ENCODE assay signal across 18 cellular contexts in genomic region chr5:146342519-146342881, GRCh38. TPM values are rescaled to one million over a fixed set of nuclear protein-coding genes. Genes with fewer than 3 reads are reported as not detected.
DNase-seq lines count a peak whose midpoint lies in the region; ATAC-seq, FAIRE-seq and TF ChIP-seq lines count a peak whose summit lies in the region.
"Had no signal": no experiment of that assay in that cellular context is flagged by ENCODE, and none has a peak within 500 bp of the region (broad histone marks: within the 10 kb centered on the region; RNA-seq: fewer than 3 reads in every experiment).

No MANE protein-coding gene starts in this region.

- H3K56ac ChIP-seq in H9 (ENCODE audit: insufficient read length, low read depth, low read length) (no peak overlapping the region), H1 (replicated peaks; ENCODE audit: insufficient read length, low read depth, low read length) (no peak overlapping the region)

- DNase-seq in H9: no peak
- no peak for DNase-seq in H1 (ENCODE audit: low read depth in 1 of 2, low spot score in 2 of 2)
- DNase-seq in naive thymus-derived CD4-positive, alpha-beta T cell: no peak
- DNase-seq in GM19239 (ENCODE audit: insufficient read length, low spot score): no peak
- no peak for DNase-seq in HTR-8/SVneo (ENCODE audit: insufficient read length, low spot score)
- DNase-seq: C1 segment of cervical spinal cord; Calu3; CD4-positive, alpha-beta memory T cell; COR-L47; DMS79 treated with DMSO at 0.1 percent for 48 hours; GF-D8; GOT3; HFFc6 had no signal

- no peak for ATAC-seq in naive thymus-derived CD4-positive, alpha-beta T cell

- H4K5ac ChIP-seq in H9 (ENCODE audit: insufficient read length, low read depth, low read length): no peak overlapping the region
- H4K5ac ChIP-seq in H1 (ENCODE audit: insufficient read length, low read depth, low read length): no peak overlapping the region

- no peak for TF ChIP-seq EP300 in H1 (IDR thresholded peaks at IDR 0.05; ENCODE audit: borderline replicate concordance in 1 of 2, low read depth in 2 of 2, low read length in 2 of 2)

- peaks cover 9% of the 10 kb centered on the region in 2 experiments; a peak in 4 of 5 replicates for H3K9me3 Mint-ChIP-seq in H9
- H3K9me3 Mint-ChIP-seq in naive thymus-derived CD4-positive, alpha-beta T cell: peaks cover 0 to 12% (median 2%) of the 10 kb centered on the region in 11 donors

- H2BK12ac ChIP-seq in H9 (ENCODE audit: insufficient read length, low read depth, low read length) (no peak overlapping the region), H1 (ENCODE audit: low read depth, low read length) (no peak overlapping the region)

- FAIRE-seq in H1 (lab: Jason Lieb, UNC) (no peak), GM19239 (lab: Jason Lieb, UNC) (no peak), HTR-8/SVneo (lab: Jason Lieb, UNC) (no peak)
- FAIRE-seq: GM12891, GM18507 had no signal

- no peak overlapping the region for H2AK5ac ChIP-seq in H9 (ENCODE audit: insufficient read length, low read length)
- H2AK5ac ChIP-seq in H1 (ENCODE audit: low read depth, low read length): no peak overlapping the region

- H2AFZ ChIP-seq in H9 (ENCODE audit: low read length): no peak overlapping the region
- H2AFZ ChIP-seq in H1 (ENCODE audit: low read length): no peak overlapping the region

- H4K20me1 ChIP-seq in H9 (ENCODE audit: control insufficient read depth, insufficient read depth, insufficient read length) (peaks cover 2% of the 10 kb centered on the region), H1 (replicated peaks in 1 of 2; ENCODE audit: control insufficient read depth in 1 of 2, insufficient read depth in 2 of 2, low read length in 2 of 2) (peaks cover 25 to 47% of the 10 kb centered on the region in 2 experiments)

- H3K27ac ChIP-seq in H9 (ENCODE audit: insufficient read length, low read depth, low read length) (no peak overlapping the region), H1 (ENCODE audit: low read depth, low read length) (no peak overlapping the region)
- no peak overlapping the region for H3K27ac ChIP-seq in naive thymus-derived CD4-positive, alpha-beta T cell (ENCODE audit: low read depth, low read length)

- H3K79me2 ChIP-seq in H9 (ENCODE audit: insufficient read depth, low read length): no peaks in the 10 kb centered on the region
- no peaks in the 10 kb centered on the region for H3K79me2 ChIP-seq in H1 (ENCODE audit: control insufficient read depth in 1 of 2, insufficient read depth in 2 of 2, low read length in 2 of 2)

- no peak overlapping the region for H3K4ac ChIP-seq in H9 (ENCODE audit: low read depth, low read length)
- H3K4ac ChIP-seq in H1 (replicated peaks; ENCODE audit: insufficient read length, low read depth, low read length): no peak overlapping the region

- POLR2A ChIA-PET in H1 (lab: Charles Lee; ENCODE audit: partially characterized antibody): interaction anchor here (1.8 kb wide), 1 partner anchor 11 kb away, joined by 5 read pairs; no protein-coding TSS in a partner anchor
- POLR2A ChIA-PET in naive thymus-derived CD4-positive, alpha-beta T cell (lab: Charles Lee): no interaction called here

- H3K4me3 ChIP-seq in H1 (ENCODE audit: extremely low read depth in 1 of 4, insufficient read depth in 2 of 4, low read depth in 3 of 4, low read length in 4 of 4): peak overlapping the region in 2 of 4 experiments; percentile 14 to 30; a peak in 4 of 8 replicates
- peak overlapping the region; percentile 26 for H3K4me3 ChIP-seq in iPS-15b (ENCODE audit: low read depth, low read length)
- H3K4me3 ChIP-seq in naive thymus-derived CD4-positive, alpha-beta T cell (ENCODE audit: low read length): no peak overlapping the region
- H3K4me3 ChIP-seq: HAP-1 had no signal

- whole genome bisulfite sequencing in H9 (ENCODE audit: extremely low coverage, insufficient read length, low lambda C conversion rate): no CpG with 5 or more reads among the region's 14 CpGs
- 13% methylated on average over 14 of the region's 14 CpGs; no CpG with 5 or more reads in 1 of the 2 experiments for WGBS in H1 (ENCODE audit: extremely low coverage in 1 of 2, insufficient coverage in 1 of 2, insufficient read length in 1 of 2, insufficient replicate concordance in 2 of 2, low coverage in 1 of 2, low lambda C conversion rate in 2 of 2, missing lambda C conversion rate in 1 of 2), 2 experiments

- peaks cover 100% of the 10 kb centered on the region for H3K27me3 Mint-ChIP-seq in H9 (ENCODE audit: low read depth)
- H3K27me3 Mint-ChIP-seq in naive thymus-derived CD4-positive, alpha-beta T cell: peaks cover 81 to 97% (median 89%) of the 10 kb centered on the region in 5 donors

- H3K27me3 ChIP-seq in H9 (ENCODE audit: insufficient read depth, low read length) (peaks cover 91% of the 10 kb centered on the region), H1 (replicated peaks in 1 of 4; ENCODE audit: control insufficient read depth in 3 of 4, extremely low read depth in 1 of 4, insufficient read depth in 3 of 4, low read length in 3 of 4) (peaks cover 90 to 100% (median 97%) of the 10 kb centered on the region in 4 experiments), iPS-15b (ENCODE audit: control insufficient read depth, insufficient read depth, low read length) (peaks cover 100% of the 10 kb centered on the region)
- peaks cover 15 to 17% of the 10 kb centered on the region in 2 donors for H3K27me3 ChIP-seq in naive thymus-derived CD4-positive, alpha-beta T cell (ENCODE audit: control insufficient read depth in 2 of 2, insufficient read depth in 2 of 2, low read length in 2 of 2)

- intact Hi-C loops in naive thymus-derived CD4-positive, alpha-beta T cell (cut with micrococcal nuclease): no loop called here

- H3K4me1 ChIP-seq in H9 (ENCODE audit: insufficient read depth, low read length): peaks cover 2% of the 10 kb centered on the region; the same call in 1 of the 2 replicates
- H3K4me1 ChIP-seq in H1 (replicated peaks in 1 of 4; ENCODE audit: control insufficient read depth in 3 of 4, insufficient read depth in 4 of 4, low read length in 3 of 4): peaks cover 18 to 30% (median 22%) of the 10 kb centered on the region in 4 experiments
- H3K4me1 ChIP-seq in iPS-15b (ENCODE audit: control insufficient read depth, insufficient read depth, low read length): peaks cover 4% of the 10 kb centered on the region
- H3K4me1 ChIP-seq in naive thymus-derived CD4-positive, alpha-beta T cell (ENCODE audit: control insufficient read depth in 2 of 2, insufficient read depth in 2 of 2, low read length in 2 of 2): no peaks in the 10 kb centered on the region
- H3K4me1 ChIP-seq: HAP-1 had no signal

- H3K9ac ChIP-seq in H9 (ENCODE audit: extremely low read depth, insufficient read length, low read length) (no peak overlapping the region), H1 (replicated peaks in 1 of 4; ENCODE audit: extremely low read depth in 1 of 4, low read depth in 3 of 4, low read length in 3 of 4) (no peak overlapping the region), iPS-15b (ENCODE audit: low read depth, low read length) (no peak overlapping the region)

- peaks cover 44 to 60% of the 10 kb centered on the region in 2 experiments for H3K4me1 Mint-ChIP-seq in H9
- H3K4me1 Mint-ChIP-seq in naive thymus-derived CD4-positive, alpha-beta T cell: peaks cover 0 to 35% (median 25%) of the 10 kb centered on the region in 7 donors

- no peak for TF ChIP-seq RAD21 in H1 (IDR thresholded peaks at IDR 0.05 in 1 of 2, conservative IDR thresholded peaks at IDR 0.05 in 1 of 2; ENCODE audit: low read depth in 2 of 2, low read length in 2 of 2)

- H3K9me3 ChIP-seq in H9 (ENCODE audit: control insufficient read depth, low read depth, low read length) (no peaks in the 10 kb centered on the region), H1 (ENCODE audit: insufficient read depth in 2 of 2, low read depth in 1 of 2, low read length in 1 of 2) (no peaks in the 10 kb centered on the region), iPS-15b (ENCODE audit: control insufficient read depth, insufficient read depth, low read length) (no peaks in the 10 kb centered on the region)
- no peaks in the 10 kb centered on the region for H3K9me3 ChIP-seq in naive thymus-derived CD4-positive, alpha-beta T cell (ENCODE audit: control insufficient read depth in 2 of 3, low read length in 3 of 3)
- H3K9me3 ChIP-seq: HAP-1 had no signal

- H3K36me3 ChIP-seq in H1 (ENCODE audit: control insufficient read depth in 2 of 4, insufficient read depth in 4 of 4, low read length in 3 of 4) (peaks cover 0 to 5% (median 0%) of the 10 kb centered on the region in 4 experiments; a peak in 1 of 8 replicates), iPS-15b (ENCODE audit: control insufficient read depth, insufficient read depth, low read length) (no peaks in the 10 kb centered on the region)
- H3K36me3 ChIP-seq in naive thymus-derived CD4-positive, alpha-beta T cell (ENCODE audit: control insufficient read depth in 2 of 3, insufficient read depth in 3 of 3, low read length in 3 of 3): no peaks in the 10 kb centered on the region
- H3K36me3 ChIP-seq: HAP-1 had no signal

- H2BK20ac ChIP-seq in H9 (ENCODE audit: low read depth, low read length, poor library complexity, severe bottlenecking) (no peak overlapping the region), H1 (ENCODE audit: low read length) (no peak overlapping the region)

- no peak for TF ChIP-seq POLR2A in H1 (IDR thresholded peaks at IDR 0.05; ENCODE audit: control extremely low read depth in 1 of 2, low read depth in 2 of 2, low read length in 2 of 2)

- H3K79me1 ChIP-seq in H9 (ENCODE audit: insufficient read depth, low read depth, low read length, poor library complexity, severe bottlenecking) (no peaks in the 10 kb centered on the region), H1 (ENCODE audit: low read depth, low read length) (no peaks in the 10 kb centered on the region)

- H4K91ac ChIP-seq in H9 (ENCODE audit: insufficient read length, low read depth, low read length): no peak overlapping the region
- no peak overlapping the region for H4K91ac ChIP-seq in H1 (replicated peaks; ENCODE audit: insufficient read length, low read length)

- H3K23ac ChIP-seq in H9 (ENCODE audit: insufficient read length, low read depth, low read length) (no peak overlapping the region), H1 (ENCODE audit: insufficient read length) (no peak overlapping the region)

- H2BK120ac ChIP-seq in H9 (ENCODE audit: low read depth, low read length, poor library complexity, severe bottlenecking): no peak overlapping the region
- H2BK120ac ChIP-seq in H1 (replicated peaks; ENCODE audit: low read depth, low read length): no peak overlapping the region

- H3K14ac ChIP-seq in H9 (ENCODE audit: insufficient read depth, low read length) (no peak overlapping the region), H1 (ENCODE audit: insufficient read length) (no peak overlapping the region)

- H3K18ac ChIP-seq in H9 (ENCODE audit: insufficient read length, low read depth, low read length) (no peak overlapping the region), H1 (ENCODE audit: extremely low read depth, low read length) (no peak overlapping the region)

- CTCF ChIA-PET in H1 (lab: Charles Lee; ENCODE audit: partially characterized antibody): interaction anchor here (0.7 to 1.2 kb wide), 3 partner anchors 23 to 41 kb away, joined by 3 read pairs; no protein-coding TSS in a partner anchor
- CTCF ChIA-PET in naive thymus-derived CD4-positive, alpha-beta T cell (lab: Charles Lee): no interaction called here

- H2BK15ac ChIP-seq in H9 (ENCODE audit: low read depth, low read length) (no peak overlapping the region), H1 (ENCODE audit: low read length) (no peak overlapping the region)

- H3T11ph ChIP-seq in H9 (ENCODE audit: low read length): no peak overlapping the region

- H4K8ac ChIP-seq in H9 (replicated peaks; ENCODE audit: insufficient read length, low read depth, low read length): no peak overlapping the region
- no peak overlapping the region for H4K8ac ChIP-seq in H1 (ENCODE audit: extremely low read depth, insufficient read depth, low read length)

- peak overlapping the region; percentile 34 for H3K4me2 ChIP-seq in H9 (ENCODE audit: insufficient read depth, insufficient read length, low read length)
- H3K4me2 ChIP-seq in H1 (ENCODE audit: insufficient read depth in 1 of 2, low read depth in 2 of 2, low read length in 2 of 2): peak overlapping the region; percentile 39 to 61; a peak in 3 of 4 replicates

- peaks cover 0 to 2% (median 0%) of the 10 kb centered on the region in 3 experiments; a peak in 2 of 7 replicates for H3K36me3 Mint-ChIP-seq in H9 (ENCODE audit: insufficient read depth in 1 of 3, low read depth in 3 of 3)
- H3K36me3 Mint-ChIP-seq in naive thymus-derived CD4-positive, alpha-beta T cell: peaks cover 0 to 10% (median 0%) of the 10 kb centered on the region in 5 donors
- H3K36me3 Mint-ChIP-seq: CD4-positive, alpha-beta memory T cell had no signal

- H3K23me2 ChIP-seq in H9 (ENCODE audit: insufficient read length, low read depth, low read length, poor library complexity, severe bottlenecking) (peaks cover 7% of the 10 kb centered on the region), H1 (ENCODE audit: low read depth, low read length) (peaks cover 24% of the 10 kb centered on the region; the same call in 1 of the 2 replicates)

- TF ChIP-seq CTCF in H9 (conservative IDR thresholded peaks at IDR 0.05) (no peak), H1 (IDR thresholded peaks at IDR 0.05; ENCODE audit: control extremely low read depth in 1 of 3, insufficient read depth in 1 of 3, low read depth in 1 of 3, low read length in 3 of 3) (no peak)

- no peak overlapping the region for H3K27ac Mint-ChIP-seq in H9
- H3K27ac Mint-ChIP-seq in naive thymus-derived CD4-positive, alpha-beta T cell: no peak overlapping the region
- H3K27ac Mint-ChIP-seq: CD4-positive, alpha-beta memory T cell; HFFc6 had no signal

- no peak overlapping the region for H2BK5ac ChIP-seq in H9 (ENCODE audit: insufficient read length, low read length)
- H2BK5ac ChIP-seq in H1 (ENCODE audit: low read depth, low read length): no peak overlapping the region

- peak overlapping the region in 1 of 2 experiments; percentile 55; a peak in 3 of 5 replicates for H3K4me3 Mint-ChIP-seq in H9
- H3K4me3 Mint-ChIP-seq in naive thymus-derived CD4-positive, alpha-beta T cell: no peak overlapping the region
- H3K4me3 Mint-ChIP-seq: CD4-positive, alpha-beta memory T cell; HFFc6 had no signal

RNA-seq across cellular contexts. Expression of gene POU4F3, which starts 3.9 kb away (rescaled TPM):
- not detected in 2 replicates for total RNA-seq in H9 (2021)
- 0.11 TPM in 1 of 2 replicates, not detected in the other for total RNA-seq in H1 (2021; fragmentation: NEBNext Ultra II Directional; extraction: Animal tissue kit (Norgen Biotek cat#: 25700))
- polyA plus RNA-seq in H1 (2011; rRNA removed): 0.09 and 0.22 TPM in 2 replicates
- 0.03 TPM for polyA plus RNA-seq in H1 (2011; cell fraction: cytosol; rRNA removed)
- 0.10 TPM for polyA plus RNA-seq in H1 (2011; cell fraction: nucleus; rRNA removed)
- 0.07 TPM in 1 of 4 replicates, not detected in the others for polyA plus RNA-seq in H1 (2012, experiment 1 of 2)
- polyA plus RNA-seq in H1 (2012, experiment 2 of 2): not detected
- polyA plus RNA-seq in H1 (2013, experiment 1 of 2): 0.06 TPM
- 0.06 TPM for polyA plus RNA-seq in H1 (2013, experiment 2 of 2)
- polyA minus RNA-seq in H1 (2011; rRNA and poly(A)+ RNA removed): not detected in 2 replicates
- not detected for polyA minus RNA-seq in H1 (2011; cell fraction: cytosol; rRNA and poly(A)+ RNA removed)
- not detected for polyA minus RNA-seq in H1 (2011; cell fraction: nucleus; rRNA and poly(A)+ RNA removed)
- under 1 TPM in 1 of 5 experiments, not detected in 4; 0.19 TPM for total RNA-seq in naive thymus-derived CD4-positive, alpha-beta T cell
- polyA plus RNA-seq in naive thymus-derived CD4-positive, alpha-beta T cell: not detected
- total RNA-seq: CD4-positive, alpha-beta memory T cell; G401 had no signal
- polyA plus RNA-seq: CD4-positive, alpha-beta memory T cell had no signal
